Comparison of ENCODE assay signal across 10 cellular contexts in the genomic region with DNA sequence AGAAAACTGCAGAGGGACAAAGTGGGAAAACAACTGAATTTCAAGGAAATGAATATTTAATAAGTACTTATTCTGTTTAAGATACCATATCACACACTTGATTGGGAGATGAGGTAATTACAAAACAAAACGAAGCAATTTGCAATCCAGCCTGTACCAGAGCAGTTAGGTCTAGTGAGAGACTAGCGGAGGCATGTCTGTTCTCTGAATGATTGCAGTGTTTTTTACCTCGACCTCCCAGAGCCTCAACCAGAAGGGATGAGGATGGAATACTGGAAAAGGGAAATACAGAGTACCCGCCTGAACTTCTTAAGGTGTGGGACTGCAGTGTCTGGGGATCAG. TPM values are rescaled to one million over a fixed set of nuclear protein-coding genes. Genes with fewer than 3 reads are reported as not detected.
DNase-seq lines count a peak whose midpoint lies in the region; ATAC-seq, FAIRE-seq and TF ChIP-seq lines count a peak whose summit lies in the region.
"Had no signal": no experiment of that assay in that cellular context is flagged by ENCODE, and none has a peak within 500 bp of the region (broad histone marks: within the 10 kb centered on the region; RNA-seq: fewer than 3 reads in every experiment).

No MANE protein-coding gene starts in this region.

- BruUV-seq in HCT116 (replicated peaks; lab: Mats Ljungman, UMichigan) = no TSS peak

- peak overlapping the region; percentile 15; the same call in 1 of the 2 replicates for H3K9ac ChIP-seq in HCT116 (ENCODE audit: low read length)

- CTCF ChIA-PET in HCT116 (lab: Charles Lee) = no interaction called here

- intact Hi-C loops in HCT116 (cut with micrococcal nuclease) = no loop called here
- intact Hi-C loops in gastrocnemius medialis (cut with DNase I; ENCODE audit: low total_unique reads) = loop anchor here (2.0 to 10.0 kb wide), 3 partner anchors 24 to 140 kb away; partner anchors contain the start of gene PIK3CB

- peak overlapping the region; percentile 33; the same call in 1 of the 2 replicates for H3K27ac ChIP-seq in HCT116 (ENCODE audit: low read depth, low read length)
- peak overlapping the region; percentile 51 for H3K27ac ChIP-seq in VCaP
- peak overlapping the region; percentile 77 to 86 (median 78) for H3K27ac ChIP-seq in gastrocnemius medialis
- H3K27ac ChIP-seq: prostate gland had no signal

- POLR2A ChIA-PET in HCT116 (lab: Charles Lee) = no interaction called here

- FAIRE-seq in HTR-8/SVneo (lab: Jason Lieb, UNC) = no peak

- H3K79me2 ChIP-seq in HCT116 (ENCODE audit: insufficient read depth, low read length) = peaks cover 81% of the 10 kb centered on the region

- no peak for TF ChIP-seq RAD21 in HCT116 (IDR thresholded peaks at IDR 0.05; ENCODE audit: low read depth)

- no peak for TF ChIP-seq CTCF in HCT116 (IDR thresholded peaks at IDR 0.05 in 2 of 3, conservative IDR thresholded peaks at IDR 0.05 in 1 of 3; ENCODE audit: borderline replicate concordance in 1 of 3, insufficient read depth in 1 of 3, low read depth in 2 of 3, low read length in 2 of 3)
- TF ChIP-seq CTCF in VCaP (conservative IDR thresholded peaks at IDR 0.05) = no peak
- no peak for TF ChIP-seq CTCF in foreskin fibroblast (IDR thresholded peaks at IDR 0.05; ENCODE audit: low read depth, low read length)
- no peak for TF ChIP-seq CTCF in gastrocnemius medialis (IDR thresholded peaks at IDR 0.05 in 4 of 5, conservative IDR thresholded peaks at IDR 0.05 in 1 of 5)

- H3K4me2 ChIP-seq in HCT116 (ENCODE audit: low read length) = peak overlapping the region; percentile 31; the same call in 1 of the 2 replicates

- H3K4me1 ChIP-seq in HCT116 (ENCODE audit: control insufficient read depth in 1 of 2, insufficient read depth in 2 of 2, low read length in 2 of 2) = peaks cover 16 to 35% of the 10 kb centered on the region in 2 experiments
- H3K4me1 ChIP-seq in gastrocnemius medialis = peaks cover 26 to 43% of the 10 kb centered on the region in 2 donors

- RAD21 ChIA-PET in HCT116 (lab: Charles Lee; ENCODE audit: low non-redundant PET in 1 of 2, low total read pairs in 2 of 2, uncharacterized antibody in 2 of 2, unreplicated experiment in 2 of 2) = no interaction called here

- no peaks in the 10 kb centered on the region; a peak in 1 of 4 replicates for H3K9me3 ChIP-seq in HCT116 (ENCODE audit: control insufficient read depth in 1 of 2, insufficient read depth in 1 of 2, low read depth in 1 of 2, low read length in 2 of 2)
- no peaks in the 10 kb centered on the region for H3K9me3 ChIP-seq in gastrocnemius medialis
- H3K9me3 ChIP-seq: prostate gland had no signal

- H3K4me3 ChIP-seq in HCT116 (replicated peaks in 1 of 2; ENCODE audit: low read depth in 1 of 2, low read length in 2 of 2) = no peak overlapping the region
- no peak overlapping the region for H3K4me3 ChIP-seq in foreskin fibroblast (ENCODE audit: low read depth in 1 of 2, low read length in 2 of 2)
- H3K4me3 ChIP-seq in gastrocnemius medialis = no peak overlapping the region
- H3K4me3 ChIP-seq: prostate gland had no signal

- no peak overlapping the region for H2AFZ ChIP-seq in HCT116 (ENCODE audit: low read depth, low read length, poor library complexity, severe bottlenecking)

- ATAC-seq in HCT116 = no peak
- peak in 1 of 2 donors; percentile 1 for ATAC-seq in gastrocnemius medialis

- no peaks in the 10 kb centered on the region for H3K9me2 ChIP-seq in HCT116 (ENCODE audit: insufficient read depth)

- no peaks in the 10 kb centered on the region for H3K36me3 ChIP-seq in HCT116 (ENCODE audit: control insufficient read depth in 1 of 2, insufficient read depth in 2 of 2, low read length in 2 of 2)
- no peaks in the 10 kb centered on the region for H3K36me3 ChIP-seq in gastrocnemius medialis
- H3K36me3 ChIP-seq: prostate gland had no signal

- DNase-seq in HCT116 (ENCODE audit: low read depth, low spot score) = no peak
- DNase-seq in foreskin fibroblast = peak; percentile 9 to 38
- DNase-seq in gastrocnemius medialis = no peak
- DNase-seq in NCI-H82 (lab: John Stamatoyannopoulos, UW) = no peak
- DNase-seq in activated T-cell treated with anti-CD3 and anti-CD28 coated beads, Interleukin-2, amount 50 U/mL, for 1 hour = no peak
- DNase-seq in HTR-8/SVneo (ENCODE audit: insufficient read length, low spot score) = no peak
- no peak for DNase-seq in NCI-H2107 treated with DMSO at 0.1 percent for 48 hours (lab: John Stamatoyannopoulos, UW; ENCODE audit: unreplicated experiment)
- DNase-seq: activated CD4-positive, alpha-beta T cell treated with anti-CD3 and anti-CD28 coated beads for 1 hour had no signal

- TF ChIP-seq POLR2A in HCT116 (IDR thresholded peaks at IDR 0.05; ENCODE audit: borderline replicate concordance, extremely low read depth, insufficient read depth, insufficient read length) = no peak
- no peak for TF ChIP-seq POLR2A in gastrocnemius medialis (IDR thresholded peaks at IDR 0.05)

- peaks cover 7% of the 10 kb centered on the region; the same call in 1 of the 2 replicates for H4K20me1 ChIP-seq in HCT116 (ENCODE audit: insufficient read depth)

- in situ Hi-C loops in gastrocnemius medialis (cut with MboI; ENCODE audit: low sequenced_read_pairs in 4 of 4) = no loop called here

- H3K27me3 ChIP-seq in HCT116 (ENCODE audit: insufficient read depth, low read length) (no peaks in the 10 kb centered on the region), gastrocnemius medialis (no peaks in the 10 kb centered on the region)

TF ChIP-seq in HCT116, 20 proteins besides CTCF, POLR2A, EP300 and RAD21:
- TF ChIP-seq EGR1 (IDR thresholded peaks at IDR 0.05; ENCODE audit: low read depth) (no peak), EZH2 (IDR thresholded peaks at IDR 0.05) (no peak), SP1 (IDR thresholded peaks at IDR 0.05; ENCODE audit: low read depth) (no peak), ZFX (IDR thresholded peaks at IDR 0.05) (no peak), ELF1 (IDR thresholded peaks at IDR 0.05; ENCODE audit: borderline replicate concordance, low read depth) (no peak)

RNA-seq across cellular contexts. Expression of gene PIK3CB, which starts 59.5 kb away (rescaled TPM):
- total RNA-seq in HCT116 (2021; ENCODE audit: unreplicated experiment) (44.3 TPM), gastrocnemius medialis (10 to 100 TPM; 24.9 to 94.7 (median 36.8) TPM)
- polyA plus RNA-seq in HCT116 (2012) = 14.9 and 19.6 TPM in 2 replicates

Comparison
In these comparisons a context has a peak if more than half of its experiments do, and no peak if none do; other contexts are left out.
1. DNase-seq: peak in foreskin fibroblast (2 of 2); none in HCT116 (single experiment), gastrocnemius medialis (0 of 2), NCI-H82 (single experiment), activated T-cell treated with anti-CD3 and anti-CD28 coated beads, Interleukin-2, amount 50 U/mL, for 1 hour (single experiment), HTR-8/SVneo (single experiment) and NCI-H2107 treated with DMSO at 0.1 percent for 48 hours (single experiment).
2. Peak in every context shown above with its lines, with median percentiles within 50 percentile points of each other: H3K27ac ChIP-seq.